In genomic region chr18:75581336-75582121, GRCh38 we compare ENCODE assay signal across 19 cellular contexts.
"Had no signal": no experiment of that assay in that cellular context is flagged by ENCODE, and none has a peak within 500 bp of the region (broad histone marks: within the 10 kb centered on the region; RNA-seq: fewer than 3 reads in every experiment).

No MANE protein-coding gene starts in this region.

- H3K27me3 ChIP-seq: left lung, stomach, thyroid gland had no signal

- H3K4me1 ChIP-seq: left lung, stomach, thyroid gland had no signal

- H3K36me3 ChIP-seq: left lung, stomach, thyroid gland had no signal

- H3K9me3 ChIP-seq: left lung, mucosa of descending colon, stomach, thyroid gland had no signal

- H3K4me3 ChIP-seq: left lung, mucosa of descending colon, stomach, thyroid gland had no signal

- ATAC-seq: left lung; mucosa of descending colon; natural killer cell treated with Interleukin-12 subunit alpha and Interleukin-12 subunit beta and Interleukin-15 and Interleukin-18, amount 100 ng/mL, for 72 hours had no signal

- H3K27ac ChIP-seq: left lung, stomach, thyroid gland had no signal

- DNase-seq: activated CD4-positive, alpha-beta T cell treated with anti-CD3 and anti-CD28 coated beads, Interleukin-2, amount 50 U/mL, for 48 hours; activated CD4-positive, CD25-positive, alpha-beta regulatory T cell treated with anti-CD3 and anti-CD28 coated beads, Interleukin-2, amount 50 U/mL, for 72 hours; activated gamma-delta T cell treated with Interleukin-2 at 50 U/mL for 16 hours; activated naive CD8-positive, alpha-beta T cell treated with anti-CD3 and anti-CD28 coated beads for 36 hours; activated T-cell treated with anti-CD3 and anti-CD28 coated beads, Interleukin-2, amount 50 U/mL, for 48 hours; aorta; central memory CD4-positive, alpha-beta T cell; cortex of kidney; effector CD8-positive, alpha-beta T cell; head of caudate nucleus; left lung; mucosa of descending colon; occipital lobe; stimulated activated CD4-positive, alpha-beta T cell treated with anti-CD3 and anti-CD28 coated beads, Interleukin-15, amount 100 ng/mL, for 24 hours; stimulated activated CD4-positive, alpha-beta T cell treated with anti-CD3 and anti-CD28 coated beads, Interleukin-4, amount 100 ng/mL, for 4 hours; stomach; T-helper 9 cell; thyroid gland had no signal
